In genomic region chr2:159960413-159960812, GRCh38 we compare ENCODE assay signal across 1 cellular context.
TF ChIP-seq lines count a peak whose summit lies in the region.

No MANE protein-coding gene starts in this region.

TF ChIP-seq in SK-N-SH, 30 proteins besides CTCF, POLR2A, EP300 and RAD21 (continued from another document):
- TF ChIP-seq PBX3 (IDR thresholded peaks at IDR 0.05) (peak; percentile 45), GATA2 (CRISPR knock-in tag; IDR thresholded peaks at IDR 0.05) (no peak), YY1 (IDR thresholded peaks at IDR 0.05; ENCODE audit: low read depth) (no peak), REST (IDR thresholded peaks at IDR 0.05; ENCODE audit: low read depth, low read length) (no peak), RXRA (IDR thresholded peaks at IDR 0.05; ENCODE audit: borderline replicate concordance, low read depth) (0 out of 2 replicates have a peak, but pooled peaks have one; percentile 50), ZBTB33 (IDR thresholded peaks at IDR 0.05; ENCODE audit: borderline replicate concordance, low read depth) (no peak)
